Comparison of ENCODE assay signal across 8 cellular contexts in the genomic region with DNA sequence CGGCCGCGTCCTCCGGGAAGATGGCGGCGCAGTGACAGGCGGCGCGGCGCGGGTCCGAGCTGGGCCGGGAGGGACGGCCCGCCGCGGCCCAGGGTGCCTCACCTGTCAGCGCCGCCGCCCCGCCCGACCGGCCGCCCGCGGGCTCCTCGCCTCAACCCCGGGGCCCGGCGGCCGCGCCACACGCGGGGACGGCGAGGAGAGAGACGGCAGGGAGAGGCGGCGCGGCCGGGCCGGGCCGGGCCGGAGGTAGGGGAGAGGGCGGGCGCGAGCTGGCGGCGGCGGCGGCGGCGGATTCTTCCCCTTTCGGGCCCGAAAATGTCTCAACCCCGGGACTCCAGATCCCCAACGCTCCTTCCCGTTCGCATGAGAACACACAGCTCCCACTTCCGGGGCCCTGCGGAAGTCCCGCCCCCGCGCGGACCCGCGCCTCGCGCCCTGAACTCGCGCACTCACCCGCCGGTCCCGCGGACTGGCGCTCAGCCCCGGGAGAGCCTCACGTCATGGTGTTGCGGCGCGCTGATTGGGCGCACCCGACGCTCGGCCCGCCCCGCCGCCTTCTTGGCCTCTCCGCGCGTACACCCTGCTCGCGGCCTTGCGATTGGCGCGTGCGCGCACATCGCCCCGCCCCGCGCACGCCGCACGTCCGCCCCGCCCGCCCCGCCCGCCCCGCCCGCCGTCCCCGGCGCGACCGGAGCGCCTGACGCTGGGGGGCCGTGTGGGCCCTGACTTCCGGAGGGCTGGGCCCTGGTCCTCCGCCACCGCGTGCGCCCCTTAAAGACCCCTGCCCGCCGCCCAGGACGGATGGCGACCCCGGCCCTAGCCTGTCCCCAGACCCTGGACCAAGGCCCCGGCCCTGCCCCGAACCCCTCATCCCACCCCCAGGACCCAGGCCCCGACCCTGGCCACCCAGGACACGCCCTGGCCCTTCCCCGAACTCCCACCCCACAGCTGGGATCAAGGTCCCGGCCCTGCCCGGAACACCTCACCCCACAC. TPM values are rescaled to one million over a fixed set of nuclear protein-coding genes. Genes with fewer than 3 reads are reported as not detected.
A peak's percentile ranks its signal among the peaks of the same experiment; 100 is the strongest.
DNase-seq lines count a peak whose midpoint lies in the region; ATAC-seq and TF ChIP-seq lines count a peak whose summit lies in the region.

Gene LARP4B (minus strand): TSS at position 380 of the 993 bp plus-strand sequence. CDS start 45,984 bp downstream, outside the sequence.

- peaks cover 32% of the 10 kb centered on the region for H3K4me1 Mint-ChIP-seq in nephron

- peaks cover 37% of the 10 kb centered on the region for H4K20me1 ChIP-seq in MM.1S (ENCODE audit: insufficient read depth, low read length)

- H3K4me2 ChIP-seq in MM.1S (ENCODE audit: low read depth, low read length), result peak within 1 kb of the TSS; percentile 88

- H3K4me1 ChIP-seq in MM.1S (ENCODE audit: low read length), result peaks cover 11% of the 10 kb centered on the region

- peak within 1 kb of the TSS; percentile 87 to 96 (median 96) for H3K4me3 Mint-ChIP-seq in nephron

- peak within 1 kb of the TSS; percentile 90 to 97 (median 97) for H3K27ac Mint-ChIP-seq in nephron

- peaks cover 15% of the 10 kb centered on the region for H3F3A ChIP-seq in MM.1S (ENCODE audit: insufficient read depth, low read length)

- H3K9ac ChIP-seq in MM.1S (ENCODE audit: low read length), result peak within 1 kb of the TSS; percentile 91

- in situ Hi-C loops in G401 (cut with HindIII; ENCODE audit: low sequenced_read_pairs), result no loop called here

- no peaks in the 10 kb centered on the region for H3K27me3 Mint-ChIP-seq in nephron (ENCODE audit: low read depth)

- no peaks in the 10 kb centered on the region for H3K9me3 ChIP-seq in MM.1S (replicated peaks; ENCODE audit: insufficient read depth, low read length)

- H3K9me3 Mint-ChIP-seq in nephron, result no peaks in the 10 kb centered on the region

- H3K4me3 ChIP-seq in MM.1S (ENCODE audit: low read length), result peak within 1 kb of the TSS; percentile 94
- peak within 1 kb of the TSS; percentile 80 for H3K4me3 ChIP-seq in fibroblast of the aortic adventitia (ENCODE audit: low read depth, low read length)

- DNase-seq in G401 (ENCODE audit: low spot score), result peak; percentile 96
- DNase-seq in HCEC 1CT, result peak; percentile 98
- DNase-seq in MM.1S, result peak; percentile 98
- peak; percentile 85 for DNase-seq in SHP77 treated with DMSO at 0.1 percent for 48 hours (lab: John Stamatoyannopoulos, UW)
- peak; percentile 99 for DNase-seq in activated effector memory CD4-positive, alpha-beta T cell treated with anti-CD3 and anti-CD28 coated beads, Interleukin-2, amount 50 U/mL, for 16 hours
- DNase-seq in fibroblast of the aortic adventitia (ENCODE audit: low read depth), result peak; percentile 96
- DNase-seq in stimulated activated naive CD8-positive, alpha-beta T cell treated with anti-CD3 and anti-CD28 coated beads, Interleukin-15, Interleukin-2, amounts not matched to agents 100 U/mL and 50 U/mL, for 24 hours, result peak; percentile 97

- H3K36me3 ChIP-seq in MM.1S (replicated peaks; ENCODE audit: insufficient read depth, low read length), result no peaks in the 10 kb centered on the region; the same call in 1 of the 2 replicates

- TF ChIP-seq CTCF in MM.1S (IDR thresholded peaks at IDR 0.05; ENCODE audit: low read length) (no peak), fibroblast of the aortic adventitia (IDR thresholded peaks at IDR 0.05; ENCODE audit: insufficient read depth, low read length) (no peak), nephron (IDR thresholded peaks at IDR 0.05; ENCODE audit: unreplicated experiment in 3 of 3) (no peak)

- peak within 1 kb of the TSS; percentile 91 for H3K27ac ChIP-seq in MM.1S (ENCODE audit: low read length)

- no peaks in the 10 kb centered on the region for H3K27me3 ChIP-seq in MM.1S (replicated peaks; ENCODE audit: insufficient read depth, low read length)

- H2AFZ ChIP-seq in MM.1S (ENCODE audit: low read length), result no peak within 1 kb of the TSS

- peak; percentile 98 for ATAC-seq in stimulated activated naive CD8-positive, alpha-beta T cell treated with anti-CD3 and anti-CD28 coated beads, Interleukin-15, Interleukin-2, amounts not matched to agents 100 U/mL and 50 U/mL, for 24 hours

- no peaks in the 10 kb centered on the region for H3K9me2 ChIP-seq in MM.1S (replicated peaks; ENCODE audit: insufficient read depth, low read length)

- peaks cover 44% of the 10 kb centered on the region for H3K79me2 ChIP-seq in MM.1S (ENCODE audit: low read length)

- no peaks in the 10 kb centered on the region for H3K36me3 Mint-ChIP-seq in nephron (ENCODE audit: low read depth)

RNA-seq across cellular contexts. Expression of gene LARP4B, which starts in this region (rescaled TPM):
- total RNA-seq in G401 (2014; rRNA removed; shearing (Covaris generic)), result 15.2 and 24.3 TPM in 2 replicates
- total RNA-seq in fibroblast of the aortic adventitia (ENCODE audit: low replicate concordance), result 25.2 and 38.7 TPM in 2 replicates

Comparison
In these comparisons a context has a peak if more than half of its experiments do, and no peak if none do; other contexts are left out.
1. Peak in every context shown above with its lines: DNase-seq, ATAC-seq, H3K4me3 ChIP-seq and H3K27ac ChIP-seq.